2 cellular contexts compared by ENCODE assay signal in the genomic region with DNA sequence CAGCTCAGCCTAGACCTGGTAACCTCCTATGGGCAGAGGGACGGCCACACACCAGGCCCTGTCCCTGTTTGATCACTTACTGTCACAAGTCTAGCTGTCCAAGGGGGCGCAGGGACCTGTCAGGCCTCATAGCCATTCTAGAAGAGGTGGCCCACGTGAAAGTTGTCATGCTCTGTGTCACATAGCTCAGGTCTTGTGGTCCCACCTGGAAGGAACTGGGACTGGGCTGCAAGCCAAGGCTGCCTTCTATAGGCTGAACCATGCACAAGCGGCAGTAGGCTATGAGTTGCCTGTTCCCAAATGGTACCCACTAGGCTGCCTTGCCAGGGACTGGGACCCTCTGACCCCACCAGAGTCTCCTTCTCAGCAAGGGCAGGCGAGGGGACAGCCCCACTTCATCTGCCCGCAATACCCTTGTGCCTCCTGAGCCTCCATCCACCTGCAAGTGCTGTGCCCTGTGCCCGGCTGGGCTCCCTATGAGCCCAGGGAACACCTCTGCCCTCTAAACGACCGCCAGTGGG.
TF ChIP-seq lines count a peak whose summit lies in the region.

No MANE protein-coding gene starts in this region.

TF ChIP-seq in HCT116, 20 proteins besides CTCF, POLR2A, EP300 and RAD21 (continued from another document):
- TF ChIP-seq EGR1 (IDR thresholded peaks at IDR 0.05; ENCODE audit: low read depth) (no peak), YY1 (IDR thresholded peaks at IDR 0.05; ENCODE audit: extremely low read depth, insufficient replicate concordance, low read depth, low read length) (no peak), JUND (IDR thresholded peaks at IDR 0.05) (no peak), FOSL1 (IDR thresholded peaks at IDR 0.05; ENCODE audit: low read depth) (no peak), CEBPB (IDR thresholded peaks at IDR 0.05; ENCODE audit: low read depth) (no peak), ZNF274 (IDR thresholded peaks at IDR 0.05; ENCODE audit: low read depth, low read length) (no peak), TCF7L2 (IDR thresholded peaks at IDR 0.05; ENCODE audit: borderline replicate concordance, extremely low read depth, insufficient read depth, insufficient read length) (no peak), SIN3A (IDR thresholded peaks at IDR 0.05; ENCODE audit: low read depth) (no peak)
- TF ChIP-seq, protein P1, sequence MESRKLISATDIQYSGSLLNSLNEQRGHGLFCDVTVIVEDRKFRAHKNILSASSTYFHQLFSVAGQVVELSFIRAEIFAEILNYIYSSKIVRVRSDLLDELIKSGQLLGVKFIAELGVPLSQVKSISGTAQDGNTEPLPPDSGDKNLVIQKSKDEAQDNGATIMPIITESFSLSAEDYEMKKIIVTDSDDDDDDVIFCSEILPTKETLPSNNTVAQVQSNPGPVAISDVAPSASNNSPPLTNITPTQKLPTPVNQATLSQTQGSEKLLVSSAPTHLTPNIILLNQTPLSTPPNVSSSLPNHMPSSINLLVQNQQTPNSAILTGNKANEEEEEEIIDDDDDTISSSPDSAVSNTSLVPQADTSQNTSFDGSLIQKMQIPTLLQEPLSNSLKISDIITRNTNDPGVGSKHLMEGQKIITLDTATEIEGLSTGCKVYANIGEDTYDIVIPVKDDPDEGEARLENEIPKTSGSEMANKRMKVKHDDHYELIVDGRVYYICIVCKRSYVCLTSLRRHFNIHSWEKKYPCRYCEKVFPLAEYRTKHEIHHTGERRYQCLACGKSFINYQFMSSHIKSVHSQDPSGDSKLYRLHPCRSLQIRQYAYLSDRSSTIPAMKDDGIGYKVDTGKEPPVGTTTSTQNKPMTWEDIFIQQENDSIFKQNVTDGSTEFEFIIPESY (IDR thresholded peaks at IDR 0.05; ENCODE audit: extremely low read depth, insufficient replicate concordance, low read length): no peak

TF ChIP-seq in HEK293T, 16 proteins besides CTCF, POLR2A, EP300 and RAD21 (continued from another document):
- TF ChIP-seq, protein P2, sequence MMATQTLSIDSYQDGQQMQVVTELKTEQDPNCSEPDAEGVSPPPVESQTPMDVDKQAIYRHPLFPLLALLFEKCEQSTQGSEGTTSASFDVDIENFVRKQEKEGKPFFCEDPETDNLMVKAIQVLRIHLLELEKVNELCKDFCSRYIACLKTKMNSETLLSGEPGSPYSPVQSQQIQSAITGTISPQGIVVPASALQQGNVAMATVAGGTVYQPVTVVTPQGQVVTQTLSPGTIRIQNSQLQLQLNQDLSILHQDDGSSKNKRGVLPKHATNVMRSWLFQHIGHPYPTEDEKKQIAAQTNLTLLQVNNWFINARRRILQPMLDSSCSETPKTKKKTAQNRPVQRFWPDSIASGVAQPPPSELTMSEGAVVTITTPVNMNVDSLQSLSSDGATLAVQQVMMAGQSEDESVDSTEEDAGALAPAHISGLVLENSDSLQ (IDR thresholded peaks at IDR 0.05): no peak
- TF ChIP-seq L3MBTL2 (conservative IDR thresholded peaks at IDR 0.05) (no peak), FOXA1 (IDR thresholded peaks at IDR 0.05) (no peak), BHLHE40 (IDR thresholded peaks at IDR 0.05; ENCODE audit: borderline replicate concordance) (no peak)
